ENCODE assay signal across 23 cellular contexts in the genomic region with DNA sequence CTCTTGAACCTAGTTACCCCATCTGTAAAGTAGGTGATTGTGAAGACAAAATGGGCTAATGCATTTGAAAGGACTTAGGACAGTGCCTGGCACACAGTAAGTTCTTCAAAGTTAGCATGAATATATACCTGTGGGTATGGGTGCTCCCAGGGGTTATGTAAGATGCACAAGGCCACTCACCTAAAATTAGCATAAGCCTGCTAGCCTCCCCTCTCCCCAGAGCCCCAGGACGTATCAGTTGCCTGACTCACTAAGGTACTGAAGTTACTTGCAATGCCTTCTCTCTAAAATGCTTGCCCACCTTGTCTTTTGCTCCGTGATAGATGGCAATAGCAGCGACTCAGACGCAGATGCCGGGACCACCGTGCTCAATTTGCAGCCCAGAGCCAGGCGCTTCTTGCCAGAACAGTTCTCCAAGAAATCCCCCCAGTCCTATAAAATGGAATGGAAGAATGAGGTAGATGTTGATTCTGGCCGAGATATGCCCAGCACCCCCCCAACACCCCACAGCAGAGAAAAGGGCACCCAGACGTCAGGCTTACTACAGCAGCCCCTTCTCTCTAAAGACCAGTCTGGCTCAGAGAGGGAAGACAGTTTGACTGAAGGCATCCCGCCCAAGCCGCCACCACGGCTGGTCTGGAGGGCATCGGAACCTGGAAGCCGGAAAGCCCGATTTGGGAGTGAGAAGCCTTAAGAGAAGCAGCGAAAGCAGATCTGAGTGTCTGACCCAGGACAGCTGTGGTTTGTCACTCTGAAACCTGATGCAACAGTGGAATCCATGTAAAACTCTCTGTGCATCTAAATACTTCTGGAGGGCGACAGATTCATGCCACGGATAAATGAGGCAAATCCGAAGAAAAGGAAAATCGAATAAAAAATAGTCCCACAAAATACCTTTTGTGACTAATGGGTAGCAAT. TPM values are rescaled to one million over a fixed set of nuclear protein-coding genes. Genes with fewer than 3 reads are reported as not detected.
"Had no signal": no experiment of that assay in that cellular context is flagged by ENCODE, and none has a peak within 500 bp of the region (broad histone marks: within the 10 kb centered on the region; RNA-seq: fewer than 3 reads in every experiment).

No MANE protein-coding gene starts in this region.

- H3K9me3 ChIP-seq: ascending aorta, gastroesophageal sphincter, sigmoid colon, stomach, thyroid gland, upper lobe of left lung, vagina had no signal

- DNase-seq: activated B cell treated with CpG ODN at 0.5 μM for 24 hours; activated effector memory CD4-positive, alpha-beta T cell treated with anti-CD3 and anti-CD28 coated beads, Interleukin-2, amount 50 U/mL, for 16 hours; activated naive CD4-positive, alpha-beta T cell treated with anti-CD3 and anti-CD28 coated beads for 36 hours; activated naive CD8-positive, alpha-beta T cell treated with anti-CD3 and anti-CD28 coated beads for 36 hours; cerebellar nuclear complex; dorsolateral prefrontal cortex; effector memory CD4-positive, alpha-beta T cell; erythroblast; hippocampal formation; left cardiac atrium; sigmoid colon; stimulated activated CD4-positive, alpha-beta T cell treated with anti-CD3 and anti-CD28 coated beads, Interleukin-15, amount 100 ng/mL, for 24 hours; stimulated activated CD4-positive, alpha-beta T cell treated with anti-CD3 and anti-CD28 coated beads, Interleukin-2, amount 100 ng/mL, for 24 hours; stimulated activated naive B cell treated with anti-CD40 and anti-IgM and Interleukin-4, amounts not matched to agents 10 μg/mL and 1 μg/mL and 100 μg/mL, for 72 hours; stomach; T-helper 2 cell; thyroid gland had no signal

- H3K4me1 ChIP-seq: ascending aorta, gastroesophageal sphincter, sigmoid colon, stomach, thyroid gland, upper lobe of left lung, vagina had no signal

- ATAC-seq: gastroesophageal sphincter; left cardiac atrium; stimulated activated naive B cell treated with anti-CD40 and anti-IgM and Interleukin-4, amounts not matched to agents 10 μg/mL and 1 μg/mL and 100 μg/mL, for 72 hours had no signal

- H3K36me3 ChIP-seq: ascending aorta, cardiac muscle cell, gastroesophageal sphincter, sigmoid colon, thyroid gland, upper lobe of left lung, vagina had no signal

- H3K4me3 ChIP-seq: ascending aorta, cardiac muscle cell, coronary artery, dorsolateral prefrontal cortex, gastroesophageal sphincter, sigmoid colon, stomach, thyroid gland, upper lobe of left lung, vagina had no signal

- H3K27me3 ChIP-seq: ascending aorta, thyroid gland, upper lobe of left lung, vagina had no signal

- H3K27ac ChIP-seq: ascending aorta, cardiac muscle cell, coronary artery, dorsolateral prefrontal cortex, gastroesophageal sphincter, sigmoid colon, stomach, thyroid gland, upper lobe of left lung, vagina had no signal

RNA-seq across cellular contexts. Expression of gene TMEM182, which starts 53.8 kb away (rescaled TPM):
- total RNA-seq: ascending aorta had no signal
